Comparison of ENCODE assay signal across 26 cellular contexts in the genomic region with DNA sequence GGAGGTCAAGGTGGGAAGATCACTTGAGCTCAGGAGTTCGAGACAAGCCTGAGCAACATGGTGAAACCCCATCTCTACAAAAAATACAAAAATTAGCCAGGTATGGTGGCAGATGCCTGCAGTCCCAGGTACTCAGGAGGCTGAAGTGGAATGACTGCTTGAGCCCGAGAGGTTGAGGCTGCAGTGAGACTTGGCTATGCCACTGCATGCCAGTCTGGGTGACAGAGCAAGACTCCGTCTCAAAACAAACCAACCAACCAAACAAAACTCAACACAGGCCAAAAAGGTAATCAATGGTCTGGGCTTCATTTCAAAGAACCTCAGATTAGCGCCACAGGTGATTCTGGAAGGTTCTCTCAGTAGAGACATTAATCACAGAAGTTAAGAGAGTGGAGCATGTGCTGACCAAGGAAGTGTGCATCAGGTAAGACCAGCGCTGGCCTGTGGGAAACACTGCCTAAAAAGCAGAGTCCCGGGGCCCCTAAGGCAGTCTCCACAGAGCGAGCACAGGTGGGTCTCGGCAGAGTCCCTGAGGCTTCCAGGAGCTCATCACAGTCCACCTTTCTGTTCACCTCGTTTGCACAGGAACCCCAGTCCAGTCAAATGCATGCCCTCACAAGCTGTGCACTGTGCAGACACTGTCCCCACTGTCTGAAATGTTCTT.
DNase-seq lines count a peak whose midpoint lies in the region; ATAC-seq and TF ChIP-seq lines count a peak whose summit lies in the region.
"Had no signal": no experiment of that assay in that cellular context is flagged by ENCODE, and none has a peak within 500 bp of the region (broad histone marks: within the 10 kb centered on the region; RNA-seq: fewer than 3 reads in every experiment).

No MANE protein-coding gene starts in this region.

- H2AFZ ChIP-seq in Loucy (ENCODE audit: low read length) = no peak overlapping the region

- H3K27me3 ChIP-seq in Loucy (ENCODE audit: insufficient read depth, low read length, poor library complexity, severe bottlenecking) = no peaks in the 10 kb centered on the region
- H3K27me3 ChIP-seq: breast epithelium, colonic mucosa, esophagus muscularis mucosa, left lung, upper lobe of right lung had no signal

- H3K4me1 Mint-ChIP-seq in activated CD8-positive, alpha-beta memory T cell treated with anti-CD3 and anti-CD28 coated beads, Interleukin-2, amount 10 ng/mL, durations not matched to agents 7 days and 5 days = peaks cover 31% of the 10 kb centered on the region
- H3K4me1 Mint-ChIP-seq in immature natural killer cell = peaks cover 64 to 77% of the 10 kb centered on the region in 2 donors
- H3K4me1 Mint-ChIP-seq in stimulated activated naive B cell treated with anti-CD40 and anti-IgM and Interleukin-4, amounts not matched to agents 10 μg/mL and 1 μg/mL and 100 μg/mL, for 72 hours = peaks cover 34 to 64% of the 10 kb centered on the region in 2 donors
- H3K4me1 Mint-ChIP-seq: endodermal cell had no signal

- peaks cover 44% of the 10 kb centered on the region for H3K36me3 Mint-ChIP-seq in activated CD8-positive, alpha-beta memory T cell treated with anti-CD3 and anti-CD28 coated beads, Interleukin-2, amount 10 ng/mL, durations not matched to agents 7 days and 5 days
- H3K36me3 Mint-ChIP-seq in immature natural killer cell = peaks cover 27 to 54% (median 37%) of the 10 kb centered on the region in 3 donors
- H3K36me3 Mint-ChIP-seq in stimulated activated naive B cell treated with anti-CD40 and anti-IgM and Interleukin-4, amounts not matched to agents 10 μg/mL and 1 μg/mL and 100 μg/mL, for 72 hours = peaks cover 37 to 51% of the 10 kb centered on the region in 2 donors

- no peak overlapping the region for H3K4me3 ChIP-seq in Loucy (ENCODE audit: low read length, poor library complexity, severe bottlenecking)
- H3K4me3 ChIP-seq: breast epithelium, colonic mucosa, esophagus muscularis mucosa, left lung, upper lobe of right lung had no signal

- H3K27ac Mint-ChIP-seq in activated CD8-positive, alpha-beta memory T cell treated with anti-CD3 and anti-CD28 coated beads, Interleukin-2, amount 10 ng/mL, durations not matched to agents 7 days and 5 days = peak overlapping the region; percentile 53
- peak overlapping the region in 2 of 6 donors; percentile 6 to 77 for H3K27ac Mint-ChIP-seq in immature natural killer cell
- peak overlapping the region; percentile 86 for H3K27ac Mint-ChIP-seq in stimulated activated naive B cell treated with anti-CD40 and anti-IgM and Interleukin-4, amounts not matched to agents 10 μg/mL and 1 μg/mL and 100 μg/mL, for 72 hours
- H3K27ac Mint-ChIP-seq: endodermal cell had no signal

- DNase-seq in activated CD8-positive, alpha-beta memory T cell treated with anti-CD3 and anti-CD28 coated beads, Interleukin-2, amount 10 ng/mL, durations not matched to agents 7 days and 5 days = no peak
- DNase-seq in activated CD8-positive, alpha-beta memory T cell treated with anti-CD3 and anti-CD28 coated beads, Interleukin-2, amount 50 U/mL, for 48 hours = no peak
- DNase-seq in immature natural killer cell (no peak), RWPE1 (ENCODE audit: low spot score) (no peak), cortex of kidney (lab: John Stamatoyannopoulos, UW) (no peak)
- no peak for DNase-seq in stimulated activated naive B cell treated with anti-CD40 and anti-IgM and Interleukin-4, amounts not matched to agents 10 μg/mL and 1 μg/mL and 100 μg/mL, for 72 hours
- DNase-seq: activated CD4-positive, alpha-beta T cell treated with anti-CD3 and anti-CD28 coated beads for 48 hours; activated gamma-delta T cell; amygdala; C1 segment of cervical spinal cord; colonic mucosa; endodermal cell; foreskin melanocyte; Kasumi-1; left lung; NCI-H1694 treated with DMSO at 0.1 percent for 48 hours; NCI-H2171; NCI-H510A treated with DMSO at 0.1 percent for 48 hours; NK-92 treated with Interleukin-12 subunit alpha and Interleukin-12 subunit beta, amount 100 ng/mL, for 24 hours; SIG-M5; upper lobe of right lung had no signal

- H3K4me1 ChIP-seq in Loucy (ENCODE audit: insufficient read depth, low read length, poor library complexity, severe bottlenecking) = peaks cover 10% of the 10 kb centered on the region
- H3K4me1 ChIP-seq: colonic mucosa had no signal

- no peak overlapping the region for H3K4me3 Mint-ChIP-seq in activated CD8-positive, alpha-beta memory T cell treated with anti-CD3 and anti-CD28 coated beads, Interleukin-2, amount 10 ng/mL, durations not matched to agents 7 days and 5 days
- H3K4me3 Mint-ChIP-seq in immature natural killer cell = peak overlapping the region; percentile 59 to 84 (median 81)
- H3K4me3 Mint-ChIP-seq in stimulated activated naive B cell treated with anti-CD40 and anti-IgM and Interleukin-4, amounts not matched to agents 10 μg/mL and 1 μg/mL and 100 μg/mL, for 72 hours = peak overlapping the region; percentile 6 to 57
- H3K4me3 Mint-ChIP-seq: endodermal cell, neural crest cell had no signal

- H3K36me3 ChIP-seq in Loucy (ENCODE audit: insufficient read depth, low read length) = peaks cover 44% of the 10 kb centered on the region; the same call in 1 of the 2 replicates

- ATAC-seq in activated CD8-positive, alpha-beta memory T cell treated with anti-CD3 and anti-CD28 coated beads, Interleukin-2, amount 10 ng/mL, durations not matched to agents 7 days and 5 days = peak; percentile 8
- no peak for ATAC-seq in stimulated activated naive B cell treated with anti-CD40 and anti-IgM and Interleukin-4, amounts not matched to agents 10 μg/mL and 1 μg/mL and 100 μg/mL, for 72 hours (replicated peaks)
- ATAC-seq in GM18520 (IDR thresholded peaks at IDR 0.05; ENCODE audit: unreplicated experiment) = no peak
- ATAC-seq: left lung, upper lobe of right lung had no signal

- peaks cover 48% of the 10 kb centered on the region for H4K20me1 ChIP-seq in Loucy (ENCODE audit: insufficient read depth, low read length, poor library complexity, severe bottlenecking)

- H3K4me2 ChIP-seq in Loucy (ENCODE audit: low read depth, low read length, poor library complexity, severe bottlenecking) = peak overlapping the region; percentile 29

- peaks cover 6% of the 10 kb centered on the region; the same call in 1 of the 2 replicates for H3F3A ChIP-seq in Loucy (ENCODE audit: low read depth)

- no peak overlapping the region for H3K27ac ChIP-seq in RWPE1
- H3K27ac ChIP-seq: breast epithelium, colonic mucosa, esophagus muscularis mucosa, left lung, upper lobe of right lung had no signal

- TF ChIP-seq CTCF in Loucy (conservative IDR thresholded peaks at IDR 0.05; ENCODE audit: low read length) (no peak), RWPE1 (conservative IDR thresholded peaks at IDR 0.05; ENCODE audit: low read depth) (no peak)

- no peak overlapping the region for H3K9ac ChIP-seq in Loucy (ENCODE audit: low read depth, low read length, poor library complexity, severe bottlenecking)

- H3K27me3 Mint-ChIP-seq in activated CD8-positive, alpha-beta memory T cell treated with anti-CD3 and anti-CD28 coated beads, Interleukin-2, amount 10 ng/mL, durations not matched to agents 7 days and 5 days = peaks cover 9% of the 10 kb centered on the region
- H3K27me3 Mint-ChIP-seq in immature natural killer cell (ENCODE audit: low read depth in 3 of 3) = peaks cover 9 to 14% (median 9%) of the 10 kb centered on the region in 3 donors
- no peaks in the 10 kb centered on the region for H3K27me3 Mint-ChIP-seq in stimulated activated naive B cell treated with anti-CD40 and anti-IgM and Interleukin-4, amounts not matched to agents 10 μg/mL and 1 μg/mL and 100 μg/mL, for 72 hours

- POLR2A ChIA-PET in RWPE1 (lab: Yijun Ruan, JAX; ENCODE audit: low non-redundant PET) = no interaction called here

- CTCF ChIA-PET in activated CD8-positive, alpha-beta memory T cell treated with anti-CD3 and anti-CD28 coated beads, Interleukin-2, amount 10 ng/mL, durations not matched to agents 7 days and 5 days (lab: Charles Lee) = interaction anchor here (0.5 kb wide), 1 partner anchor 152 kb away, joined by 4 read pairs; no protein-coding TSS in a partner anchor
- CTCF ChIA-PET in RWPE1 (lab: Yijun Ruan, JAX) = no interaction called here

- peaks cover 18% of the 10 kb centered on the region; the same call in 1 of the 2 replicates for H3K79me2 ChIP-seq in Loucy (ENCODE audit: insufficient read depth, low read length)

- no peaks in the 10 kb centered on the region for H3K9me3 Mint-ChIP-seq in activated CD8-positive, alpha-beta memory T cell treated with anti-CD3 and anti-CD28 coated beads, Interleukin-2, amount 10 ng/mL, durations not matched to agents 7 days and 5 days (ENCODE audit: low read depth)
- H3K9me3 Mint-ChIP-seq in immature natural killer cell = no peaks in the 10 kb centered on the region
- no peaks in the 10 kb centered on the region for H3K9me3 Mint-ChIP-seq in stimulated activated naive B cell treated with anti-CD40 and anti-IgM and Interleukin-4, amounts not matched to agents 10 μg/mL and 1 μg/mL and 100 μg/mL, for 72 hours
- H3K9me3 Mint-ChIP-seq: endodermal cell, neural crest cell had no signal

- H3K9me2 ChIP-seq in Loucy (replicated peaks; ENCODE audit: low read depth, low read length) = no peaks in the 10 kb centered on the region

- H3K9me3 ChIP-seq in Loucy (ENCODE audit: insufficient read depth, low read depth, low read length) = no peaks in the 10 kb centered on the region
- H3K9me3 ChIP-seq: breast epithelium, colonic mucosa, esophagus muscularis mucosa, left lung, upper lobe of right lung had no signal
